23 cellular contexts compared by ENCODE assay signal in the genomic region with DNA sequence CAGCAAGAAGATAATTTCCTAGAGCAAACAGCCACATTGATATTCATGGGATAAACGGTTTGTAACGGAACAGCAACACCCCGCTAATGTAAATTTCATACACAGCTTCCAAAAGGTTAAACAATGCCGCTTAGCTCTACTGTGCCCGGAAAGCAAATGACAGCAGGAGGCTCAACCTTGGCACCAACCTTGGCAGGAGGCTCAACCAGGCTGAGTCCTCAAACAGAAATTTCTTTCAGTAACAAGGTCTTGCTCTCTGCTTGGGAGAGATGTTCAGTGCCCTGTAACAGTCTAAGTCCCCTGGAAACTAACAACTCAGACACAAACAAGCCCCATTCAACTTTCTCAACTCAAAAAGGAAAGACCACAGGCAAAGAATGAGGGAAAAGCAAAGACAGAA. TPM values are rescaled to one million over a fixed set of nuclear protein-coding genes. Genes with fewer than 3 reads are reported as not detected.
DNase-seq lines count a peak whose midpoint lies in the region; TF ChIP-seq lines count a peak whose summit lies in the region.
"Had no signal": no experiment of that assay in that cellular context is flagged by ENCODE, and none has a peak within 500 bp of the region (broad histone marks: within the 10 kb centered on the region; RNA-seq: fewer than 3 reads in every experiment).

No MANE protein-coding gene starts in this region.

- H3K27ac ChIP-seq in adrenal gland = no peak overlapping the region
- peak overlapping the region; percentile 86 for H3K27ac ChIP-seq in cingulate gyrus (ENCODE audit: low read depth, low read length)
- peak overlapping the region in 26 of 59 donors; percentile 11 to 77 (median 44) for H3K27ac ChIP-seq in dorsolateral prefrontal cortex
- H3K27ac ChIP-seq: A549, PC-9, SJCRH30 had no signal

- no peaks in the 10 kb centered on the region for H3K27me3 ChIP-seq in adrenal gland
- peaks cover 0 to 11% (median 0%) of the 10 kb centered on the region in 45 donors for H3K27me3 ChIP-seq in dorsolateral prefrontal cortex
- H3K27me3 ChIP-seq: SJCRH30 had no signal

- intact Hi-C loops in adrenal gland (cut with DNase I) (no loop called here), dorsolateral prefrontal cortex (cut with DNase I) (no loop called here)

- no peaks in the 10 kb centered on the region for H3K36me3 ChIP-seq in adrenal gland (replicated peaks in 1 of 2)
- H3K36me3 ChIP-seq: SJCRH30 had no signal

- DNase-seq in NCI-H1092 (lab: John Stamatoyannopoulos, UW) (peak; percentile 5), adrenal gland (peak in 4 of 7 donors; percentile 15 to 35 (median 30)), pons (ENCODE audit: low spot score) (peak; percentile 37), dorsolateral prefrontal cortex (no peak), HuH-7.5 (ENCODE audit: low spot score) (no peak)
- no peak for DNase-seq in stimulated activated CD4-positive, alpha-beta T cell treated with anti-CD3 and anti-CD28 coated beads, Interleukin-1b, Interleukin-23, amount 100 ng/mL, for 48 hours
- DNase-seq: AML-193; CD8-positive, alpha-beta T cell; DMS79 treated with DMSO at 0.1 percent for 48 hours; Kasumi-1; NCI-H1105 treated with DMSO at 0.1 percent for 48 hours; NCI-H146; NCI-H1930; NCI-H2107; NCI-H524; NCI-H774; PC-9; SJCRH30 had no signal

- no peak for TF ChIP-seq CTCF in adrenal gland (IDR thresholded peaks at IDR 0.05)
- no peak for TF ChIP-seq CTCF in dorsolateral prefrontal cortex (IDR thresholded peaks at IDR 0.05 in 54 of 56, conservative IDR thresholded peaks at IDR 0.05 in 2 of 56; ENCODE audit: low read depth in 1 of 56, partially characterized antibody in 56 of 56)

- no peaks in the 10 kb centered on the region for H3K9me3 ChIP-seq in adrenal gland (replicated peaks in 1 of 3)
- H3K9me3 ChIP-seq: A549, SJCRH30 had no signal

- no peak overlapping the region for H3K4me3 ChIP-seq in adrenal gland
- no peak overlapping the region for H3K4me3 ChIP-seq in dorsolateral prefrontal cortex
- H3K4me3 ChIP-seq: A549, K562, PC-9, SJCRH30 had no signal

- WGBS in adrenal gland, 4 donors = 43 to 61% (median 52%) methylated on average over 5 of the region's 5 CpGs

- TF ChIP-seq POLR2A in adrenal gland (IDR thresholded peaks at IDR 0.05) = no peak

- H3K4me1 ChIP-seq in adrenal gland (replicated peaks in 1 of 2) = no peaks in the 10 kb centered on the region
- H3K4me1 ChIP-seq: A549, SJCRH30 had no signal

RNA-seq across cellular contexts. Expression of gene PPP1R2B, which starts 11.1 kb away (rescaled TPM):
- total RNA-seq in adrenal gland = under 1 TPM in 1 of 8 donors, not detected in 7; 0.14 TPM
- under 1 TPM in 1 of 3 donors, not detected in 2; 0.15 TPM for polyA plus RNA-seq in adrenal gland
- total RNA-seq in dorsolateral prefrontal cortex = under 1 TPM in 56 of 120 experiments, not detected in 64; 0.17 to 0.83 (median 0.37) TPM
- total RNA-seq: K562, PC-9, Right ventricle myocardium inferior, SJCRH30 had no signal
- polyA plus RNA-seq: A549, HepG2 had no signal

Comparison
In these comparisons a context has a peak if more than half of its experiments do, and no peak if none do; other contexts are left out.
1. DNase-seq: peak in NCI-H1092 (single experiment), adrenal gland (4 of 7) and pons (single experiment); none in dorsolateral prefrontal cortex (0 of 10), stimulated activated CD4-positive, alpha-beta T cell treated with anti-CD3 and anti-CD28 coated beads, Interleukin-1b, Interleukin-23, amount 100 ng/mL, for 48 hours (single experiment) and HuH-7.5 (single experiment).